Comparison of ENCODE assay signal across 12 cellular contexts in genomic region chr2:234240917-234241316, GRCh38.
A peak's percentile ranks its signal among the peaks of the same experiment; 100 is the strongest.
DNase-seq lines count a peak whose midpoint lies in the region; ATAC-seq and TF ChIP-seq lines count a peak whose summit lies in the region.
"Had no signal": no experiment of that assay in that cellular context is flagged by ENCODE, and none has a peak within 500 bp of the region (broad histone marks: within the 10 kb centered on the region; RNA-seq: fewer than 3 reads in every experiment).

No MANE protein-coding gene starts in this region.

- H2BK15ac ChIP-seq in neuronal stem cell (ENCODE audit: low read length): no peak overlapping the region

- no CpG with 5 or more reads among the region's 2 CpGs for WGBS in neuronal stem cell (ENCODE audit: extremely low coverage in 2 of 2, insufficient read length in 2 of 2, insufficient replicate concordance in 1 of 2), 2 donors

- H3K4me2 ChIP-seq in DND-41 (ENCODE audit: insufficient read depth, low read length) (no peak overlapping the region), neuronal stem cell (ENCODE audit: insufficient read depth, low read length, poor library complexity, severe bottlenecking) (no peak overlapping the region)
- H3K4me2 ChIP-seq: BLaER1 treated with 17β-estradiol and CSF1 and Interleukin-3, amounts not matched to agents 10 nM and 100 nM had no signal

- no peaks in the 10 kb centered on the region for H4K20me1 ChIP-seq in DND-41 (ENCODE audit: insufficient read depth, low read length)
- H4K20me1 ChIP-seq: BLaER1 treated with 17β-estradiol and CSF1 and Interleukin-3, amounts not matched to agents 10 nM and 100 nM had no signal

- H3K36me3 Mint-ChIP-seq in CD8-positive, alpha-beta T cell: no peaks in the 10 kb centered on the region

- peaks cover 9% of the 10 kb centered on the region for H3K4me1 Mint-ChIP-seq in CD8-positive, alpha-beta T cell (ENCODE audit: low read depth)

- H3K9me3 ChIP-seq in DND-41 (ENCODE audit: insufficient read depth, low read length, severe bottlenecking): peaks cover 4% of the 10 kb centered on the region
- peaks cover 0 to 3% of the 10 kb centered on the region in 2 donors for H3K9me3 ChIP-seq in neuronal stem cell (replicated peaks in 1 of 2; ENCODE audit: control insufficient read depth in 2 of 2, insufficient read depth in 1 of 2, low read depth in 1 of 2, low read length in 2 of 2)
- no peaks in the 10 kb centered on the region for H3K9me3 ChIP-seq in CD8-positive, alpha-beta T cell (ENCODE audit: low read length)

- H3K36me3 ChIP-seq in DND-41 (ENCODE audit: insufficient read depth, low read length) (no peaks in the 10 kb centered on the region), neuronal stem cell (replicated peaks in 1 of 2; ENCODE audit: control insufficient read depth in 2 of 2, insufficient read depth in 2 of 2, low read length in 2 of 2) (no peaks in the 10 kb centered on the region)
- no peaks in the 10 kb centered on the region for H3K36me3 ChIP-seq in CD8-positive, alpha-beta T cell (ENCODE audit: insufficient read depth, low read length)
- H3K36me3 ChIP-seq: BLaER1 treated with 17β-estradiol and CSF1 and Interleukin-3, amounts not matched to agents 10 nM and 100 nM had no signal

- H3K4me1 ChIP-seq in DND-41 (ENCODE audit: insufficient read depth, low read length): peaks cover 29% of the 10 kb centered on the region
- peaks cover 3 to 6% of the 10 kb centered on the region in 2 donors for H3K4me1 ChIP-seq in neuronal stem cell (ENCODE audit: control insufficient read depth in 2 of 2, insufficient read depth in 1 of 2, low read depth in 1 of 2, low read length in 2 of 2)
- H3K4me1 ChIP-seq in CD8-positive, alpha-beta T cell (ENCODE audit: insufficient read depth, low read length): no peaks in the 10 kb centered on the region

- no peak overlapping the region for H3K4me3 Mint-ChIP-seq in CD8-positive, alpha-beta T cell
- H3K4me3 Mint-ChIP-seq: IgD-negative memory B cell had no signal

- H3K23ac ChIP-seq in neuronal stem cell (ENCODE audit: low read depth, low read length, poor library complexity): no peak overlapping the region

- CTCF ChIA-PET in CD8-positive, alpha-beta T cell (lab: Charles Lee): no interaction called here

- no peaks in the 10 kb centered on the region for H3K27me3 Mint-ChIP-seq in CD8-positive, alpha-beta T cell (ENCODE audit: low read depth)

- no peak for ATAC-seq in DND-41 (ENCODE audit: insufficient read depth, low read depth)
- ATAC-seq in HG03378 (IDR thresholded peaks at IDR 0.05; ENCODE audit: unreplicated experiment): no peak
- no peak for ATAC-seq in GM21515 (IDR thresholded peaks at IDR 0.05; ENCODE audit: unreplicated experiment)
- no peak for ATAC-seq in CD8-positive, alpha-beta T cell

- no peaks in the 10 kb centered on the region for H3K79me2 ChIP-seq in DND-41 (ENCODE audit: insufficient read depth, low read length)

- DNase-seq in DND-41 (no peak), NCI-H226 (peak; percentile 30), epithelial cell of esophagus (ENCODE audit: low read depth) (peak; percentile 73), neuronal stem cell (ENCODE audit: low spot score) (no peak), Kasumi-1 (lab: John Stamatoyannopoulos, UW) (no peak)
- DNase-seq in CD8-positive, alpha-beta T cell: no peak
- DNase-seq: NCI-H1417 had no signal

- H4K8ac ChIP-seq in neuronal stem cell (ENCODE audit: low read depth, low read length): no peak overlapping the region

- H2BK12ac ChIP-seq in neuronal stem cell (ENCODE audit: low read length): peak overlapping the region; percentile 73

- TF ChIP-seq CTCF in DND-41 (IDR thresholded peaks at IDR 0.05; ENCODE audit: borderline replicate concordance, extremely low read depth, low read length, poor library complexity, severe bottlenecking) (no peak), epithelial cell of esophagus (IDR thresholded peaks at IDR 0.05; ENCODE audit: insufficient read depth, low read depth, low read length, missing control alignments) (no peak)
- no peak for TF ChIP-seq CTCF in CD8-positive, alpha-beta T cell (IDR thresholded peaks at IDR 0.05)

- no peak overlapping the region for H3K18ac ChIP-seq in neuronal stem cell (ENCODE audit: low read length)

- no peaks in the 10 kb centered on the region for H3K27me3 ChIP-seq in DND-41 (ENCODE audit: insufficient read depth, low read length, poor library complexity)
- H3K27me3 ChIP-seq in neuronal stem cell (ENCODE audit: control insufficient read depth in 3 of 3, insufficient read depth in 3 of 3, low read depth in 1 of 3, low read length in 3 of 3): no peaks in the 10 kb centered on the region
- no peaks in the 10 kb centered on the region for H3K27me3 ChIP-seq in CD8-positive, alpha-beta T cell (ENCODE audit: insufficient read depth, low read length)
- H3K27me3 ChIP-seq: BLaER1 treated with 17β-estradiol and CSF1 and Interleukin-3, amounts not matched to agents 10 nM and 100 nM had no signal

- no peaks in the 10 kb centered on the region for H3K79me1 ChIP-seq in neuronal stem cell (ENCODE audit: low read depth, low read length)

- H2BK120ac ChIP-seq in neuronal stem cell (ENCODE audit: low read depth, low read length): no peak overlapping the region

- peak overlapping the region; percentile 40 for H2AK5ac ChIP-seq in neuronal stem cell (ENCODE audit: low read depth, low read length)

- H3K27ac Mint-ChIP-seq in CD8-positive, alpha-beta T cell: no peak overlapping the region
- H3K27ac Mint-ChIP-seq: IgD-negative memory B cell had no signal

- H2AFZ ChIP-seq in DND-41 (ENCODE audit: low read depth, low read length): 0 out of 2 replicates have a peak overlapping the region, but pooled peaks have one; percentile 29
- no peak overlapping the region for H2AFZ ChIP-seq in neuronal stem cell (ENCODE audit: low read length)

- intact Hi-C loops in CD8-positive, alpha-beta T cell (cut with DNase I, micrococcal nuclease): no loop called here

- H3K9ac ChIP-seq in DND-41 (ENCODE audit: low read depth, low read length) (no peak overlapping the region), neuronal stem cell (ENCODE audit: low read depth, low read length, poor library complexity) (no peak overlapping the region)
- H3K9ac ChIP-seq: BLaER1 treated with 17β-estradiol and CSF1 and Interleukin-3, amounts not matched to agents 10 nM and 100 nM had no signal

- no peak overlapping the region for H4K91ac ChIP-seq in neuronal stem cell (ENCODE audit: low read depth, low read length, poor library complexity)

- H3K4me3 ChIP-seq in DND-41 (ENCODE audit: low read depth in 1 of 2, low read length in 2 of 2) (no peak overlapping the region), epithelial cell of esophagus (ENCODE audit: low read length) (no peak overlapping the region), neuronal stem cell (ENCODE audit: low read length in 2 of 2) (no peak overlapping the region)
- H3K4me3 ChIP-seq in CD8-positive, alpha-beta T cell (ENCODE audit: low read depth, low read length): no peak overlapping the region
- H3K4me3 ChIP-seq: BLaER1 treated with 17β-estradiol and CSF1 and Interleukin-3, amounts not matched to agents 10 nM and 100 nM; SK-N-MC had no signal

- H3K14ac ChIP-seq in neuronal stem cell (ENCODE audit: low read length): no peak overlapping the region

- no peak overlapping the region for H3K4ac ChIP-seq in neuronal stem cell (ENCODE audit: low read length)

- H3K27ac ChIP-seq in DND-41 (ENCODE audit: low read length) (no peak overlapping the region), neuronal stem cell (replicated peaks; ENCODE audit: low read length) (no peak overlapping the region)
- no peak overlapping the region for H3K27ac ChIP-seq in CD8-positive, alpha-beta T cell (ENCODE audit: low read depth, low read length)
- H3K27ac ChIP-seq: BLaER1 treated with 17β-estradiol and CSF1 and Interleukin-3, amounts not matched to agents 10 nM and 100 nM; SK-N-MC had no signal

- peaks cover 11% of the 10 kb centered on the region for H3K9me3 Mint-ChIP-seq in CD8-positive, alpha-beta T cell

- H2BK5ac ChIP-seq in neuronal stem cell (ENCODE audit: low read length): peak overlapping the region; percentile 16

- POLR2A ChIA-PET in CD8-positive, alpha-beta T cell (lab: Charles Lee): no interaction called here

Comparison
In these comparisons a context has a peak if more than half of its experiments do, and no peak if none do; other contexts are left out.
1. DNase-seq: peak in NCI-H226 (single experiment) and epithelial cell of esophagus (single experiment); none in DND-41 (single experiment), neuronal stem cell (single experiment), CD8-positive, alpha-beta T cell (0 of 7) and Kasumi-1 (0 of 2).